In genomic region chr4:10091531-10092181, GRCh38 we compare ENCODE assay signal across 11 cellular contexts. TPM values are rescaled to one million over a fixed set of nuclear protein-coding genes. Genes with fewer than 3 reads are reported as not detected.
DNase-seq lines count a peak whose midpoint lies in the region; ATAC-seq lines count a peak whose summit lies in the region.
"Had no signal": no experiment of that assay in that cellular context is flagged by ENCODE, and none has a peak within 500 bp of the region (broad histone marks: within the 10 kb centered on the region; RNA-seq: fewer than 3 reads in every experiment).

No MANE protein-coding gene starts in this region.

- peaks cover 80 to 99% (median 99%) of the 10 kb centered on the region in 3 donors for H3K4me1 ChIP-seq in skeletal muscle tissue (ENCODE audit: control insufficient read depth in 3 of 3, insufficient read depth in 3 of 3, low read length in 3 of 3)

- H3K27ac Mint-ChIP-seq in activated naive CD4-positive, alpha-beta T cell treated with anti-CD3 and anti-CD28 coated beads, Interleukin-2, amount 50 U/mL, for 72 hours, result peak overlapping the region; percentile 81 to 92

- no peaks in the 10 kb centered on the region for H3K9me3 ChIP-seq in KOPT-K1 (ENCODE audit: insufficient read depth, low read length, poor library complexity, severe bottlenecking)
- no peaks in the 10 kb centered on the region for H3K9me3 ChIP-seq in skeletal muscle tissue (ENCODE audit: control insufficient read depth in 3 of 3, low read length in 3 of 3)
- H3K9me3 ChIP-seq: Caco-2 had no signal

- peak overlapping the region; percentile 90 for H3K27ac ChIP-seq in KOPT-K1 (ENCODE audit: low read depth, low read length, poor library complexity, severe bottlenecking)
- peak overlapping the region; percentile 93 for H3K27ac ChIP-seq in skeletal muscle tissue (ENCODE audit: low read depth, low read length)

- H3K36me3 ChIP-seq in KOPT-K1 (ENCODE audit: insufficient read depth, low read length), result peaks cover 87% of the 10 kb centered on the region
- peaks cover 57 to 73% (median 68%) of the 10 kb centered on the region in 3 donors for H3K36me3 ChIP-seq in skeletal muscle tissue (ENCODE audit: control insufficient read depth in 3 of 3, insufficient read depth in 3 of 3, low read length in 3 of 3)

- no peaks in the 10 kb centered on the region for H3K27me3 ChIP-seq in skeletal muscle tissue (ENCODE audit: control insufficient read depth in 3 of 3, insufficient read depth in 3 of 3, low read length in 3 of 3)

- peaks cover 32 to 38% of the 10 kb centered on the region in 2 donors for H3K36me3 Mint-ChIP-seq in activated naive CD4-positive, alpha-beta T cell treated with anti-CD3 and anti-CD28 coated beads, Interleukin-2, amount 50 U/mL, for 72 hours

- peak overlapping the region in 2 of 3 donors; percentile 70 to 77 for H3K9ac ChIP-seq in skeletal muscle tissue (ENCODE audit: low read depth in 1 of 3, low read length in 3 of 3)

- H3K9me3 Mint-ChIP-seq in activated naive CD4-positive, alpha-beta T cell treated with anti-CD3 and anti-CD28 coated beads, Interleukin-2, amount 50 U/mL, for 72 hours, result no peaks in the 10 kb centered on the region

- no peak for ATAC-seq in activated naive CD4-positive, alpha-beta T cell treated with anti-CD3 and anti-CD28 coated beads, Interleukin-2, amount 50 U/mL, for 72 hours
- ATAC-seq in left ventricle myocardium superior (no peak), HG03442 (IDR thresholded peaks at IDR 0.05; ENCODE audit: unreplicated experiment) (no peak)

- H3K4me3 ChIP-seq in skeletal muscle tissue (ENCODE audit: low read length in 3 of 3), result peak overlapping the region in 1 of 3 donors; percentile 21

- in situ Hi-C loops in G401 (cut with HindIII; ENCODE audit: low sequenced_read_pairs), result no loop called here

- no peak for DNase-seq in activated naive CD4-positive, alpha-beta T cell treated with anti-CD3 and anti-CD28 coated beads, Interleukin-2, amount 50 U/mL, for 72 hours (ENCODE audit: low spot score in 2 of 2)
- DNase-seq in left ventricle myocardium superior (peak; percentile 31), G401 (ENCODE audit: low spot score) (no peak), NCI-H1048 (lab: John Stamatoyannopoulos, UW) (no peak)
- DNase-seq: activated CD4-positive, alpha-beta T cell treated with anti-CD3 and anti-CD28 coated beads for 48 hours; Caco-2; islet precursor cell; NCI-H2081 treated with DMSO at 0.1 percent for 48 hours had no signal

- intact Hi-C loops in left ventricle myocardium superior (cut with micrococcal nuclease), result no loop called here

RNA-seq across cellular contexts. Expression of gene WDR1, which starts 24.9 kb away (rescaled TPM):
- 100 to 1,000 TPM; 382 to 520 TPM for total RNA-seq in activated naive CD4-positive, alpha-beta T cell treated with anti-CD3 and anti-CD28 coated beads, Interleukin-2, amount 50 U/mL, for 72 hours
- total RNA-seq in left ventricle myocardium superior (182 TPM), skeletal muscle tissue (96.0 TPM)
- 300 and 383 TPM in 2 replicates for total RNA-seq in G401 (2014; rRNA removed; shearing (Covaris generic))
